Comparison of ENCODE assay signal across 20 cellular contexts in the genomic region with DNA sequence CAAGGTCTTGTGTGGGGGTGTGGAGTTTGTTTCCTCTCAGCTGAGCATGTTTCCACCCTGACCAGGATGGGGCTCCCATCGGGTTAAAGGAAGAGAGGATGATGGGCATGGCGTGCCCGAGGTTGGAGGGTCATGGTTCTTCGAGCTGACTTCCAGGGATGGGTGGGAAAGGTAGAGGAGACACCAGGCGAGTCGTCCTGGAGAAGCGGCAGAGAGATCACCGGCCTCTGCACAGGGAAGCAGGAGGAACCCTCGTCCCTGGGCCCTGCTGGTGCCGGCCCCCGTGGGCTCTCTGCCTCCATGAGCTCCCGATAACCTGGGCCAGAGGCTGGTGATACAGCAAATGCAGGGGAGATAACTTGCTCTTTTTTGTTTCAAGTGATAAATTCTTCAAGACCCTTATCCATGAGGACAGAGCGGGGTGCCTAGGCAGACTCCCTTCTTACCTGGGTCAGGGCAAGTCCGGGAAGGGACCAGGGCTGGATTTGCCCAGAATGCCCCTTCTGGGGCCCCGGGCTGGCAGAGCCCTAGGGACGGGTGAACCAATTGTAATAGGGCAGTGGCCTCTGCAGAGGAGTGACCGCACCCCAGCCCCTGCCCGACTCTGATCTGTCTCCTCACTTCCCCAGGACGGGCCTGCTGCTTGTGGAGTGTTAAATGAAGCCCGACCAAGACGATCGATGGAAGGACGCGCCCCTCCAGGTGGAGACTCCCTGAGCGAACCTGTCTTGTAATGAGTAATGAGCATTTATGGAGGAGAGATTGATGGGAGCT.
"Had no signal": no experiment of that assay in that cellular context is flagged by ENCODE, and none has a peak within 500 bp of the region (broad histone marks: within the 10 kb centered on the region; RNA-seq: fewer than 3 reads in every experiment).

No MANE protein-coding gene starts in this region.

- H3K27ac ChIP-seq: ascending aorta, brain microvascular endothelial cell, dorsolateral prefrontal cortex, epithelial cell of prostate, heart left ventricle, neural progenitor cell, prostate gland, spleen, thoracic aorta, VCaP had no signal

- H3K4me3 ChIP-seq: ascending aorta, dorsolateral prefrontal cortex, heart left ventricle, lung, neural progenitor cell, prostate gland, spleen, thoracic aorta had no signal

- H3K4me2 ChIP-seq: neural progenitor cell had no signal

- H3K27me3 ChIP-seq: ascending aorta, neural progenitor cell had no signal

- H3K36me3 ChIP-seq: ascending aorta, brain microvascular endothelial cell, heart left ventricle, neural progenitor cell, prostate gland, spleen, thoracic aorta had no signal

- H3K9me3 ChIP-seq: ascending aorta, heart left ventricle, prostate gland, thoracic aorta had no signal

- H3K9ac ChIP-seq: neural progenitor cell had no signal

- H3K4me1 ChIP-seq: ascending aorta, heart left ventricle, neural progenitor cell, prostate gland, spleen had no signal

- DNase-seq: activated CD4-positive, alpha-beta memory T cell treated with anti-CD3 and anti-CD28 coated beads, Interleukin-2, amount 10 ng/mL, durations not matched to agents 7 days and 5 days; activated CD4-positive, alpha-beta T cell treated with anti-CD3 and anti-CD28 coated beads, Interleukin-2, amount 10 ng/mL, durations not matched to agents 24 days and 14 days; activated gamma-delta T cell; activated T-cell treated with anti-CD3 and anti-CD28 coated beads, Interleukin-2, amount 50 U/mL, for 72 hours; brain microvascular endothelial cell; central memory CD4-positive, alpha-beta T cell; naive thymus-derived CD4-positive, alpha-beta T cell; spleen; stimulated activated CD4-positive, alpha-beta T cell treated with anti-CD3 and anti-CD28 coated beads, Interleukin-4, amount 100 ng/mL, for 1 hour; stimulated activated naive CD4-positive, alpha-beta T cell; T1000 had no signal

- H2AFZ ChIP-seq: neural progenitor cell had no signal
